Comparison of ENCODE assay signal across 12 cellular contexts in the genomic region with DNA sequence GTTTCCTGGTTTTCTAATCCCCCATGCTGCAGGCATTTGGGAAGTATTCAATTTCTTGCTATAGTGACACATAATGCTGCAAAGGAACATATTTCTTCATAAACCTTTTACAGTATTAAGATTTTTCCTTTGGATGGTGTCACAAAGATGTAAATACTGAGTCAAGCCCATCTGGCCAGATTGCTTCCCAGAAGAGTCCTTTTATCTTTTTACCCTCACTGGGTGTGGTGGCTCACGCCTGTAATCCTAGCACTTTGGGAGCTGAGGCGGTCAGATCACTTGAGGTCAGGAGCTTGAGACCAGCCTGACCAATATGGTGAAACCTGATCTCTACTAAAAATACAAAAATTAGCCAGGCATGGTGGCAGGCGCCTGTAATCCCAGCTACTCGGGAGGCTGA. TPM values are rescaled to one million over a fixed set of nuclear protein-coding genes. Genes with fewer than 3 reads are reported as not detected.
"Had no signal": no experiment of that assay in that cellular context is flagged by ENCODE, and none has a peak within 500 bp of the region (broad histone marks: within the 10 kb centered on the region; RNA-seq: fewer than 3 reads in every experiment).

No MANE protein-coding gene starts in this region.

RNA-seq across cellular contexts. Expression of gene XKR7, which starts 38.3 kb away (rescaled TPM):
- total RNA-seq: esophagus muscularis mucosa, fibroblast of lung, left ventricle myocardium superior, mesenteric fat pad, natural killer cell, ovary, pulmonary artery endothelial cell, thoracic aorta, tibial nerve had no signal
- polyA plus RNA-seq: fibroblast of lung, immature natural killer cell, keratinocyte, ovary had no signal

RNA-seq across cellular contexts. Expression of gene TTLL9, which starts 59.2 kb away (rescaled TPM):
- total RNA-seq: colonic mucosa, fibroblast of lung, left ventricle myocardium superior, natural killer cell, thoracic aorta had no signal
- polyA plus RNA-seq: keratinocyte had no signal

RNA-seq across cellular contexts. Expression of gene DUSP15, which starts 59.3 kb away (rescaled TPM):
- total RNA-seq: fibroblast of lung, natural killer cell, pulmonary artery endothelial cell had no signal
- polyA plus RNA-seq: immature natural killer cell, keratinocyte had no signal
